2 cellular contexts compared by ENCODE assay signal in the genomic region with DNA sequence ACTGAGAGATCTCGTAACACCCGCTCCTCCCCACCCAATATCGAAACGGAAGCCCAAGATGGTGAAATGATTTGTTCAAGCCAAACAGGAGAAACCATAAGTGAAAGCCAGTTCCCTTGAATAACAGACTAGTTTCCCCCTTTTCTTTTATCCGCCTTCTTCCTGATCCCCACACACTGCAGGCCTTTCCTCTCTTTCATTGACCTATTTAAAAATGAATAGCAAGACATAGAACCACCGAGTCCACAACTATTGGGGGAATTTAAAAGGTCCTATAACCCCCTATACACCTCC.
TF ChIP-seq lines count a peak whose summit lies in the region.

No MANE protein-coding gene starts in this region.

TF ChIP-seq in GM12878, 131 proteins besides CTCF, POLR2A, EP300 and RAD21 (continues in another document):
- TF ChIP-seq STAT3 (IDR thresholded peaks at IDR 0.05; ENCODE audit: low read depth, low read length) (no peak), POLR2AphosphoS2 (IDR thresholded peaks at IDR 0.05; ENCODE audit: low read depth, low read length) (peak; percentile 69; the same call in 1 of the 2 replicates), JUNB (IDR thresholded peaks at IDR 0.05) (peak; percentile 51; the same call in 1 of the 2 replicates), CBFB (IDR thresholded peaks at IDR 0.05; ENCODE audit: low read depth) (no peak), FOS (IDR thresholded peaks at IDR 0.05; ENCODE audit: borderline replicate concordance, extremely low read depth, insufficient read length) (no peak), MTA3 (IDR thresholded peaks at IDR 0.05; ENCODE audit: borderline replicate concordance, low read length) (no peak; the same call in 1 of the 2 replicates), SP1 (IDR thresholded peaks at IDR 0.05; ENCODE audit: low read depth, low read length) (peak; percentile 26), FOXM1 (IDR thresholded peaks at IDR 0.05; ENCODE audit: low read depth, low read length) (peak; percentile 46; the same call in 1 of the 2 replicates), NR2F1 (conservative IDR thresholded peaks at IDR 0.05) (no peak), CREB1 (IDR thresholded peaks at IDR 0.05; ENCODE audit: low read depth) (peak; percentile 40; the same call in 1 of the 2 replicates), KLF5 (IDR thresholded peaks at IDR 0.05; ENCODE audit: partially characterized antibody) (no peak), CHD1 (IDR thresholded peaks at IDR 0.05; ENCODE audit: low read depth, low read length) (no peak), ASH2L (IDR thresholded peaks at IDR 0.05; ENCODE audit: borderline replicate concordance, low read depth) (no peak)
- TF ChIP-seq, protein P1, sequence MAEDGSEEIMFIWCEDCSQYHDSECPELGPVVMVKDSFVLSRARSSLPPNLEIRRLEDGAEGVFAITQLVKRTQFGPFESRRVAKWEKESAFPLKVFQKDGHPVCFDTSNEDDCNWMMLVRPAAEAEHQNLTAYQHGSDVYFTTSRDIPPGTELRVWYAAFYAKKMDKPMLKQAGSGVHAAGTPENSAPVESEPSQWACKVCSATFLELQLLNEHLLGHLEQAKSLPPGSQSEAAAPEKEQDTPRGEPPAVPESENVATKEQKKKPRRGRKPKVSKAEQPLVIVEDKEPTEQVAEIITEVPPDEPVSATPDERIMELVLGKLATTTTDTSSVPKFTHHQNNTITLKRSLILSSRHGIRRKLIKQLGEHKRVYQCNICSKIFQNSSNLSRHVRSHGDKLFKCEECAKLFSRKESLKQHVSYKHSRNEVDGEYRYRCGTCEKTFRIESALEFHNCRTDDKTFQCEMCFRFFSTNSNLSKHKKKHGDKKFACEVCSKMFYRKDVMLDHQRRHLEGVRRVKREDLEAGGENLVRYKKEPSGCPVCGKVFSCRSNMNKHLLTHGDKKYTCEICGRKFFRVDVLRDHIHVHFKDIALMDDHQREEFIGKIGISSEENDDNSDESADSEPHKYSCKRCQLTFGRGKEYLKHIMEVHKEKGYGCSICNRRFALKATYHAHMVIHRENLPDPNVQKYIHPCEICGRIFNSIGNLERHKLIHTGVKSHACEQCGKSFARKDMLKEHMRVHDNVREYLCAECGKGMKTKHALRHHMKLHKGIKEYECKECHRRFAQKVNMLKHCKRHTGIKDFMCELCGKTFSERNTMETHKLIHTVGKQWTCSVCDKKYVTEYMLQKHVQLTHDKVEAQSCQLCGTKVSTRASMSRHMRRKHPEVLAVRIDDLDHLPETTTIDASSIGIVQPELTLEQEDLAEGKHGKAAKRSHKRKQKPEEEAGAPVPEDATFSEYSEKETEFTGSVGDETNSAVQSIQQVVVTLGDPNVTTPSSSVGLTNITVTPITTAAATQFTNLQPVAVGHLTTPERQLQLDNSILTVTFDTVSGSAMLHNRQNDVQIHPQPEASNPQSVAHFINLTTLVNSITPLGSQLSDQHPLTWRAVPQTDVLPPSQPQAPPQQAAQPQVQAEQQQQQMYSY (CRISPR knock-in tag; IDR thresholded peaks at IDR 0.05): no peak
- TF ChIP-seq, protein P2, sequence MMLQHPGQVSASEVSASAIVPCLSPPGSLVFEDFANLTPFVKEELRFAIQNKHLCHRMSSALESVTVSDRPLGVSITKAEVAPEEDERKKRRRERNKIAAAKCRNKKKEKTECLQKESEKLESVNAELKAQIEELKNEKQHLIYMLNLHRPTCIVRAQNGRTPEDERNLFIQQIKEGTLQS (IDR thresholded peaks at IDR 0.05; ENCODE audit: borderline replicate concordance, extremely low read depth, low read depth, low read length): no peak
- TF ChIP-seq, protein P3, sequence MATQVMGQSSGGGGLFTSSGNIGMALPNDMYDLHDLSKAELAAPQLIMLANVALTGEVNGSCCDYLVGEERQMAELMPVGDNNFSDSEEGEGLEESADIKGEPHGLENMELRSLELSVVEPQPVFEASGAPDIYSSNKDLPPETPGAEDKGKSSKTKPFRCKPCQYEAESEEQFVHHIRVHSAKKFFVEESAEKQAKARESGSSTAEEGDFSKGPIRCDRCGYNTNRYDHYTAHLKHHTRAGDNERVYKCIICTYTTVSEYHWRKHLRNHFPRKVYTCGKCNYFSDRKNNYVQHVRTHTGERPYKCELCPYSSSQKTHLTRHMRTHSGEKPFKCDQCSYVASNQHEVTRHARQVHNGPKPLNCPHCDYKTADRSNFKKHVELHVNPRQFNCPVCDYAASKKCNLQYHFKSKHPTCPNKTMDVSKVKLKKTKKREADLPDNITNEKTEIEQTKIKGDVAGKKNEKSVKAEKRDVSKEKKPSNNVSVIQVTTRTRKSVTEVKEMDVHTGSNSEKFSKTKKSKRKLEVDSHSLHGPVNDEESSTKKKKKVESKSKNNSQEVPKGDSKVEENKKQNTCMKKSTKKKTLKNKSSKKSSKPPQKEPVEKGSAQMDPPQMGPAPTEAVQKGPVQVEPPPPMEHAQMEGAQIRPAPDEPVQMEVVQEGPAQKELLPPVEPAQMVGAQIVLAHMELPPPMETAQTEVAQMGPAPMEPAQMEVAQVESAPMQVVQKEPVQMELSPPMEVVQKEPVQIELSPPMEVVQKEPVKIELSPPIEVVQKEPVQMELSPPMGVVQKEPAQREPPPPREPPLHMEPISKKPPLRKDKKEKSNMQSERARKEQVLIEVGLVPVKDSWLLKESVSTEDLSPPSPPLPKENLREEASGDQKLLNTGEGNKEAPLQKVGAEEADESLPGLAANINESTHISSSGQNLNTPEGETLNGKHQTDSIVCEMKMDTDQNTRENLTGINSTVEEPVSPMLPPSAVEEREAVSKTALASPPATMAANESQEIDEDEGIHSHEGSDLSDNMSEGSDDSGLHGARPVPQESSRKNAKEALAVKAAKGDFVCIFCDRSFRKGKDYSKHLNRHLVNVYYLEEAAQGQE (IDR thresholded peaks at IDR 0.05; ENCODE audit: low read depth, low read length): no peak
- TF ChIP-seq, protein P4, sequence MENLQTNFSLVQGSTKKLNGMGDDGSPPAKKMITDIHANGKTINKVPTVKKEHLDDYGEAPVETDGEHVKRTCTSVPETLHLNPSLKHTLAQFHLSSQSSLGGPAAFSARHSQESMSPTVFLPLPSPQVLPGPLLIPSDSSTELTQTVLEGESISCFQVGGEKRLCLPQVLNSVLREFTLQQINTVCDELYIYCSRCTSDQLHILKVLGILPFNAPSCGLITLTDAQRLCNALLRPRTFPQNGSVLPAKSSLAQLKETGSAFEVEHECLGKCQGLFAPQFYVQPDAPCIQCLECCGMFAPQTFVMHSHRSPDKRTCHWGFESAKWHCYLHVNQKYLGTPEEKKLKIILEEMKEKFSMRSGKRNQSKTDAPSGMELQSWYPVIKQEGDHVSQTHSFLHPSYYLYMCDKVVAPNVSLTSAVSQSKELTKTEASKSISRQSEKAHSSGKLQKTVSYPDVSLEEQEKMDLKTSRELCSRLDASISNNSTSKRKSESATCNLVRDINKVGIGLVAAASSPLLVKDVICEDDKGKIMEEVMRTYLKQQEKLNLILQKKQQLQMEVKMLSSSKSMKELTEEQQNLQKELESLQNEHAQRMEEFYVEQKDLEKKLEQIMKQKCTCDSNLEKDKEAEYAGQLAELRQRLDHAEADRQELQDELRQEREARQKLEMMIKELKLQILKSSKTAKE (IDR thresholded peaks at IDR 0.05; ENCODE audit: low read depth, poor library complexity, severe bottlenecking): peak; percentile 59

TF ChIP-seq in HEK293T, 16 proteins besides CTCF, POLR2A, EP300 and RAD21:
- TF ChIP-seq ARNT (IDR thresholded peaks at IDR 0.05): no peak
- TF ChIP-seq ELF4 (IDR thresholded peaks at IDR 0.05): no peak
